ENCODE assay signal across 13 cellular contexts in genomic region chr20:51386586-51386985, GRCh38.
A peak's percentile ranks its signal among the peaks of the same experiment; 100 is the strongest.
DNase-seq lines count a peak whose midpoint lies in the region; ATAC-seq, FAIRE-seq and TF ChIP-seq lines count a peak whose summit lies in the region.
"Had no signal": no experiment of that assay in that cellular context is flagged by ENCODE, and none has a peak within 500 bp of the region (broad histone marks: within the 10 kb centered on the region; RNA-seq: fewer than 3 reads in every experiment).

No MANE protein-coding gene starts in this region.

- no peak overlapping the region for H3T11ph ChIP-seq in H9 (ENCODE audit: low read length)

- no peak overlapping the region for H3K9ac ChIP-seq in H9 (ENCODE audit: extremely low read depth, insufficient read length, low read length)
- no peak overlapping the region for H3K9ac ChIP-seq in H1 (replicated peaks in 1 of 4; ENCODE audit: extremely low read depth in 1 of 4, low read depth in 3 of 4, low read length in 3 of 4)

- no peak for TF ChIP-seq EP300 in H1 (IDR thresholded peaks at IDR 0.05; ENCODE audit: borderline replicate concordance in 1 of 2, low read depth in 2 of 2, low read length in 2 of 2)

- H2BK20ac ChIP-seq in H9 (ENCODE audit: low read depth, low read length, poor library complexity, severe bottlenecking) (no peak overlapping the region), H1 (ENCODE audit: low read length) (peak overlapping the region; percentile 8; the same call in 1 of the 2 replicates)

- no peaks in the 10 kb centered on the region for H3K9me3 Mint-ChIP-seq in CD4-positive, CD25-positive, alpha-beta regulatory T cell
- H3K9me3 Mint-ChIP-seq in H9 (no peaks in the 10 kb centered on the region), glutamatergic neuron (ENCODE audit: unreplicated experiment) (peaks cover 3% of the 10 kb centered on the region)

- H3K79me1 ChIP-seq in H9 (ENCODE audit: insufficient read depth, low read depth, low read length, poor library complexity, severe bottlenecking) (no peaks in the 10 kb centered on the region), H1 (ENCODE audit: low read depth, low read length) (no peaks in the 10 kb centered on the region)

- FAIRE-seq in H1 (lab: Jason Lieb, UNC), result no peak
- FAIRE-seq: GM12891, pancreas had no signal

- H3K23me2 ChIP-seq in H9 (ENCODE audit: insufficient read length, low read depth, low read length, poor library complexity, severe bottlenecking) (no peaks in the 10 kb centered on the region), H1 (ENCODE audit: low read depth, low read length) (no peaks in the 10 kb centered on the region)

- H2BK12ac ChIP-seq in H9 (ENCODE audit: insufficient read length, low read depth, low read length), result no peak overlapping the region
- peak overlapping the region; percentile 97; the same call in 1 of the 2 replicates for H2BK12ac ChIP-seq in H1 (ENCODE audit: low read depth, low read length)

- H4K8ac ChIP-seq in H9 (replicated peaks; ENCODE audit: insufficient read length, low read depth, low read length) (no peak overlapping the region), H1 (ENCODE audit: extremely low read depth, insufficient read depth, low read length) (no peak overlapping the region)

- no peak overlapping the region for H2BK15ac ChIP-seq in H9 (ENCODE audit: low read depth, low read length)
- H2BK15ac ChIP-seq in H1 (ENCODE audit: low read length), result peak overlapping the region; percentile 66; the same call in 1 of the 2 replicates

- TF ChIP-seq RAD21 in H1 (IDR thresholded peaks at IDR 0.05 in 1 of 2, conservative IDR thresholded peaks at IDR 0.05 in 1 of 2; ENCODE audit: low read depth in 2 of 2, low read length in 2 of 2), result no peak

- no peak overlapping the region for H3K4me3 Mint-ChIP-seq in CD4-positive, CD25-positive, alpha-beta regulatory T cell
- H3K4me3 Mint-ChIP-seq in H9 (no peak overlapping the region), glutamatergic neuron (ENCODE audit: unreplicated experiment) (no peak overlapping the region)

- CTCF ChIA-PET in H1 (lab: Charles Lee; ENCODE audit: partially characterized antibody), result interaction anchor here (0.9 to 3.5 kb wide), 41 partner anchors 9 to 405 kb away, joined by 3 to 34 read pairs (median 5); partner anchors contain the start of gene NFATC2

- H3K36me3 Mint-ChIP-seq in CD4-positive, CD25-positive, alpha-beta regulatory T cell, result peaks cover 24% of the 10 kb centered on the region
- H3K36me3 Mint-ChIP-seq in H9 (ENCODE audit: insufficient read depth in 1 of 3, low read depth in 3 of 3) (peaks cover 0 to 2% (median 0%) of the 10 kb centered on the region in 3 experiments; a peak in 1 of 7 replicates), glutamatergic neuron (ENCODE audit: unreplicated experiment) (no peaks in the 10 kb centered on the region)

- H3K23ac ChIP-seq in H9 (ENCODE audit: insufficient read length, low read depth, low read length), result no peak overlapping the region
- H3K23ac ChIP-seq in H1 (ENCODE audit: insufficient read length), result no peak overlapping the region

- H2BK5ac ChIP-seq in H9 (ENCODE audit: insufficient read length, low read length) (no peak overlapping the region), H1 (ENCODE audit: low read depth, low read length) (peak overlapping the region; percentile 84; the same call in 1 of the 2 replicates)

- peak; percentile 27 to 47 for ATAC-seq in CD4-positive, CD25-positive, alpha-beta regulatory T cell (ENCODE audit: low read depth in 2 of 2)
- no peak for ATAC-seq in GM18873 (IDR thresholded peaks at IDR 0.05; ENCODE audit: low FRiP score, unreplicated experiment)
- ATAC-seq: pancreas had no signal

- TF ChIP-seq CTCF in H9 (conservative IDR thresholded peaks at IDR 0.05), result no peak
- TF ChIP-seq CTCF in H1 (IDR thresholded peaks at IDR 0.05; ENCODE audit: control extremely low read depth in 1 of 3, insufficient read depth in 1 of 3, low read depth in 1 of 3, low read length in 3 of 3), result no peak
- TF ChIP-seq CTCF in glutamatergic neuron (IDR thresholded peaks at IDR 0.05; ENCODE audit: partially characterized antibody, unreplicated experiment), result no peak

- no peaks in the 10 kb centered on the region for H3K9me3 ChIP-seq in CD4-positive, CD25-positive, alpha-beta regulatory T cell (ENCODE audit: control insufficient read depth in 2 of 2, low read length in 2 of 2)
- no peaks in the 10 kb centered on the region for H3K9me3 ChIP-seq in H9 (ENCODE audit: control insufficient read depth, low read depth, low read length)
- H3K9me3 ChIP-seq in H1 (ENCODE audit: insufficient read depth in 2 of 2, low read depth in 1 of 2, low read length in 1 of 2), result no peaks in the 10 kb centered on the region
- H3K9me3 ChIP-seq: BE2C, pancreas had no signal

- H3K14ac ChIP-seq in H9 (ENCODE audit: insufficient read depth, low read length) (no peak overlapping the region), H1 (ENCODE audit: insufficient read length) (no peak overlapping the region)

- H3K27ac Mint-ChIP-seq in CD4-positive, CD25-positive, alpha-beta regulatory T cell, result peak overlapping the region in 2 of 3 donors; percentile 78 to 88
- peak overlapping the region in 2 of 3 experiments; percentile 41 to 56; a peak in 2 of 7 replicates for H3K27ac Mint-ChIP-seq in H9
- no peak overlapping the region for H3K27ac Mint-ChIP-seq in glutamatergic neuron (ENCODE audit: unreplicated experiment)

- peaks cover 0 to 16% (median 13%) of the 10 kb centered on the region in 4 donors for H3K4me1 Mint-ChIP-seq in CD4-positive, CD25-positive, alpha-beta regulatory T cell
- H3K4me1 Mint-ChIP-seq in H9 (peaks cover 43 to 52% of the 10 kb centered on the region in 2 experiments), glutamatergic neuron (ENCODE audit: low read depth, unreplicated experiment) (no peaks in the 10 kb centered on the region)

- no peaks in the 10 kb centered on the region for H3K4me1 ChIP-seq in CD4-positive, CD25-positive, alpha-beta regulatory T cell (ENCODE audit: control insufficient read depth, insufficient read depth, low read length, poor library complexity, severe bottlenecking)
- H3K4me1 ChIP-seq in H9 (ENCODE audit: insufficient read depth, low read length) (peaks cover 9% of the 10 kb centered on the region; the same call in 1 of the 2 replicates), H1 (replicated peaks in 1 of 4; ENCODE audit: control insufficient read depth in 3 of 4, insufficient read depth in 4 of 4, low read length in 3 of 4) (peaks cover 2 to 18% (median 10%) of the 10 kb centered on the region in 4 experiments; a peak in 6 of 7 replicates)
- H3K4me1 ChIP-seq: BE2C had no signal

- no peak overlapping the region for H3K4me3 ChIP-seq in CD4-positive, CD25-positive, alpha-beta regulatory T cell (ENCODE audit: low read depth, low read length)
- H3K4me3 ChIP-seq in H1 (ENCODE audit: extremely low read depth in 1 of 4, insufficient read depth in 2 of 4, low read depth in 3 of 4, low read length in 4 of 4), result no peak overlapping the region
- H3K4me3 ChIP-seq: pancreas had no signal

- H4K20me1 ChIP-seq in H9 (ENCODE audit: control insufficient read depth, insufficient read depth, insufficient read length) (no peaks in the 10 kb centered on the region), H1 (replicated peaks in 1 of 2; ENCODE audit: control insufficient read depth in 1 of 2, insufficient read depth in 2 of 2, low read length in 2 of 2) (no peaks in the 10 kb centered on the region)

- H3K4ac ChIP-seq in H9 (ENCODE audit: low read depth, low read length), result no peak overlapping the region
- H3K4ac ChIP-seq in H1 (replicated peaks; ENCODE audit: insufficient read length, low read depth, low read length), result no peak overlapping the region

- peaks cover 33% of the 10 kb centered on the region for H3K36me3 ChIP-seq in CD4-positive, CD25-positive, alpha-beta regulatory T cell (ENCODE audit: control insufficient read depth, insufficient read depth, low read length)
- no peaks in the 10 kb centered on the region for H3K36me3 ChIP-seq in H1 (ENCODE audit: control insufficient read depth in 2 of 4, insufficient read depth in 4 of 4, low read length in 3 of 4)
- H3K36me3 ChIP-seq: BE2C, pancreas had no signal

- H3K4me2 ChIP-seq in H9 (ENCODE audit: insufficient read depth, insufficient read length, low read length) (no peak overlapping the region), H1 (ENCODE audit: insufficient read depth in 1 of 2, low read depth in 2 of 2, low read length in 2 of 2) (peak overlapping the region in 1 of 2 experiments; percentile 8; a peak in 1 of 4 replicates)

- H3K27ac ChIP-seq in CD4-positive, CD25-positive, alpha-beta regulatory T cell (ENCODE audit: insufficient read depth, low read length, poor library complexity, severe bottlenecking), result no peak overlapping the region
- H3K27ac ChIP-seq in H9 (ENCODE audit: insufficient read length, low read depth, low read length) (no peak overlapping the region), H1 (ENCODE audit: low read depth, low read length) (no peak overlapping the region)
- H3K27ac ChIP-seq: pancreas had no signal

- no peak overlapping the region for H2AK5ac ChIP-seq in H9 (ENCODE audit: insufficient read length, low read length)
- H2AK5ac ChIP-seq in H1 (ENCODE audit: low read depth, low read length), result peak overlapping the region; percentile 96; the same call in 1 of the 2 replicates

- H2AFZ ChIP-seq in H9 (ENCODE audit: low read length), result no peak overlapping the region
- H2AFZ ChIP-seq in H1 (ENCODE audit: low read length), result no peak overlapping the region

- H4K5ac ChIP-seq in H9 (ENCODE audit: insufficient read length, low read depth, low read length) (no peak overlapping the region), H1 (ENCODE audit: insufficient read length, low read depth, low read length) (no peak overlapping the region)

- H3K27me3 Mint-ChIP-seq in CD4-positive, CD25-positive, alpha-beta regulatory T cell, result no peaks in the 10 kb centered on the region
- H3K27me3 Mint-ChIP-seq in H9 (ENCODE audit: low read depth) (peaks cover 12% of the 10 kb centered on the region), glutamatergic neuron (ENCODE audit: unreplicated experiment) (peaks cover 6% of the 10 kb centered on the region)

- no CpG with 5 or more reads among the region's 4 CpGs for WGBS in H9 (ENCODE audit: extremely low coverage, insufficient read length, low lambda C conversion rate)
- WGBS in H1 (ENCODE audit: extremely low coverage in 1 of 2, insufficient coverage in 1 of 2, insufficient read length in 1 of 2, insufficient replicate concordance in 2 of 2, low coverage in 1 of 2, low lambda C conversion rate in 2 of 2, missing lambda C conversion rate in 1 of 2), 2 experiments, result 65% methylated on average over 4 of the region's 4 CpGs; no CpG with 5 or more reads in 1 of the 2 experiments

- no peaks in the 10 kb centered on the region for H3K79me2 ChIP-seq in H9 (ENCODE audit: insufficient read depth, low read length)
- no peaks in the 10 kb centered on the region for H3K79me2 ChIP-seq in H1 (ENCODE audit: control insufficient read depth in 1 of 2, insufficient read depth in 2 of 2, low read length in 2 of 2)

- H3K56ac ChIP-seq in H9 (ENCODE audit: insufficient read length, low read depth, low read length) (no peak overlapping the region), H1 (replicated peaks; ENCODE audit: insufficient read length, low read depth, low read length) (no peak overlapping the region)

- POLR2A ChIA-PET in H1 (lab: Charles Lee; ENCODE audit: partially characterized antibody), result interaction anchor here (0.9 kb wide), 1 partner anchor 95 kb away, joined by 3 read pairs; no protein-coding TSS in a partner anchor

- no peak for DNase-seq in CD4-positive, CD25-positive, alpha-beta regulatory T cell
- DNase-seq in H9 (no peak), H1 (ENCODE audit: low read depth in 1 of 2, low spot score in 2 of 2) (no peak), ureter (ENCODE audit: low spot score) (no peak), posterior cingulate gyrus (no peak), glutamatergic neuron (no peak)
- DNase-seq in activated CD4-positive, alpha-beta T cell treated with anti-CD3 and anti-CD28 coated beads, Interleukin-2, amount 50 U/mL, for 4 hours, result peak; percentile 13 to 25
- DNase-seq: midbrain, NCI-H510A treated with DMSO at 0.1 percent for 48 hours, pancreas had no signal

- intact Hi-C loops in posterior cingulate gyrus (cut with DNase I), result loop anchor here (5.0 kb wide), 1 partner anchor 211 kb away; no protein-coding TSS in a partner anchor

- H2BK120ac ChIP-seq in H9 (ENCODE audit: low read depth, low read length, poor library complexity, severe bottlenecking), result no peak overlapping the region
- H2BK120ac ChIP-seq in H1 (replicated peaks; ENCODE audit: low read depth, low read length), result peak overlapping the region; percentile 51

- H3K18ac ChIP-seq in H9 (ENCODE audit: insufficient read length, low read depth, low read length), result no peak overlapping the region
- no peak overlapping the region for H3K18ac ChIP-seq in H1 (ENCODE audit: extremely low read depth, low read length)

- no peaks in the 10 kb centered on the region for H3K27me3 ChIP-seq in CD4-positive, CD25-positive, alpha-beta regulatory T cell (ENCODE audit: control insufficient read depth, insufficient read depth, low read length)
- H3K27me3 ChIP-seq in H9 (ENCODE audit: insufficient read depth, low read length), result no peaks in the 10 kb centered on the region
- no peaks in the 10 kb centered on the region; a peak in 1 of 7 replicates for H3K27me3 ChIP-seq in H1 (replicated peaks in 1 of 4; ENCODE audit: control insufficient read depth in 3 of 4, extremely low read depth in 1 of 4, insufficient read depth in 3 of 4, low read length in 3 of 4)
- H3K27me3 ChIP-seq: pancreas had no signal

- no peak for TF ChIP-seq POLR2A in H1 (IDR thresholded peaks at IDR 0.05; ENCODE audit: control extremely low read depth in 1 of 2, low read depth in 2 of 2, low read length in 2 of 2)

- H4K91ac ChIP-seq in H9 (ENCODE audit: insufficient read length, low read depth, low read length), result no peak overlapping the region
- H4K91ac ChIP-seq in H1 (replicated peaks; ENCODE audit: insufficient read length, low read length), result peak overlapping the region; percentile 61

Comparison
In these comparisons a context has a peak if more than half of its experiments do, and no peak if none do; other contexts are left out.
1. DNase-seq: peak in activated CD4-positive, alpha-beta T cell treated with anti-CD3 and anti-CD28 coated beads, Interleukin-2, amount 50 U/mL, for 4 hours (2 of 2); none in CD4-positive, CD25-positive, alpha-beta regulatory T cell (0 of 3), H9 (single experiment), H1 (0 of 2), ureter (single experiment), posterior cingulate gyrus (0 of 10) and glutamatergic neuron (single experiment).